1 cellular context compared by ENCODE assay signal in genomic region chr16:86932130-86932982, GRCh38.
TF ChIP-seq lines count a peak whose summit lies in the region.

No MANE protein-coding gene starts in this region.

TF ChIP-seq in HEK293, 187 proteins besides CTCF, POLR2A, EP300 and RAD21 (continued from another document and continues in another):
- TF ChIP-seq ZBTB11 (tag by site-specific recombination; conservative IDR thresholded peaks at IDR 0.05; ENCODE audit: low read depth) (no peak), ZNF701 (tag by site-specific recombination; IDR thresholded peaks at IDR 0.05) (peak; percentile 45; the same call in 1 of the 2 replicates), ZNF169 (tag by site-specific recombination; IDR thresholded peaks at IDR 0.05) (peak; percentile 44; the same call in 1 of the 2 replicates), ZNF391 (tag by site-specific recombination; IDR thresholded peaks at IDR 0.05; ENCODE audit: borderline replicate concordance, low read depth) (no peak), PBX3 (CRISPR knock-in tag; IDR thresholded peaks at IDR 0.05) (no peak), ZNF341 (tag by site-specific recombination; IDR thresholded peaks at IDR 0.05; ENCODE audit: low read depth) (no peak), ZNF791 (tag by site-specific recombination; IDR thresholded peaks at IDR 0.05) (0 out of 2 replicates have a peak, but pooled peaks have one; percentile 12), ZNF549 (tag by site-specific recombination; IDR thresholded peaks at IDR 0.05) (no peak), ZNF530 (tag by site-specific recombination; IDR thresholded peaks at IDR 0.05; ENCODE audit: low read depth) (no peak; the same call in 1 of the 2 replicates), ZNF621 (tag by site-specific recombination; IDR thresholded peaks at IDR 0.05) (peak; percentile 43; the same call in 1 of the 2 replicates), ZBTB48 (tag by site-specific recombination; IDR thresholded peaks at IDR 0.05) (peak; percentile 53; the same call in 1 of the 2 replicates), ZNF24 (tag by site-specific recombination; IDR thresholded peaks at IDR 0.05) (no peak), ZNF677 (tag by site-specific recombination; IDR thresholded peaks at IDR 0.05) (no peak), SP3 (tag by site-specific recombination; IDR thresholded peaks at IDR 0.05) (no peak), TCF7L2 (IDR thresholded peaks at IDR 0.05; ENCODE audit: borderline replicate concordance, low read depth, low read length) (no peak), ZNF843 (tag by site-specific recombination; IDR thresholded peaks at IDR 0.05) (0 out of 2 replicates have a peak, but pooled peaks have one; percentile 0), ZNF37A (tag by site-specific recombination; IDR thresholded peaks at IDR 0.05) (no peak), ZNF785 (tag by site-specific recombination; IDR thresholded peaks at IDR 0.05) (peak; percentile 68; the same call in 1 of the 2 replicates), ZNF76 (tag by site-specific recombination; IDR thresholded peaks at IDR 0.05; ENCODE audit: borderline replicate concordance, low read depth) (no peak), ZNF248 (tag by site-specific recombination; IDR thresholded peaks at IDR 0.05) (no peak), ZNF514 (tag by site-specific recombination; IDR thresholded peaks at IDR 0.05) (no peak; the same call in 1 of the 2 replicates), FEZF1 (tag by site-specific recombination; IDR thresholded peaks at IDR 0.05) (no peak), ZNF623 (tag by site-specific recombination; IDR thresholded peaks at IDR 0.05) (no peak; the same call in 1 of the 2 replicates), ZNF146 (tag by site-specific recombination; IDR thresholded peaks at IDR 0.05) (no peak), PRDM6 (tag by site-specific recombination; IDR thresholded peaks at IDR 0.05) (no peak), ZFHX2 (tag by site-specific recombination; conservative IDR thresholded peaks at IDR 0.05) (peak; percentile 16), ZNF292 (tag by site-specific recombination; IDR thresholded peaks at IDR 0.05; ENCODE audit: borderline replicate concordance, low read depth) (no peak), MEIS1 (CRISPR knock-in tag; IDR thresholded peaks at IDR 0.05; ENCODE audit: borderline replicate concordance) (no peak), ZNF670 (tag by site-specific recombination; IDR thresholded peaks at IDR 0.05; ENCODE audit: low read depth) (no peak), ZNF768 (tag by site-specific recombination; IDR thresholded peaks at IDR 0.05) (no peak), ZNF174 (tag by site-specific recombination; IDR thresholded peaks at IDR 0.05) (no peak), BCL11B (tag by site-specific recombination; IDR thresholded peaks at IDR 0.05; ENCODE audit: low read depth) (no peak), ZSCAN30 (tag by site-specific recombination; IDR thresholded peaks at IDR 0.05) (no peak)
- TF ChIP-seq, protein P1, sequence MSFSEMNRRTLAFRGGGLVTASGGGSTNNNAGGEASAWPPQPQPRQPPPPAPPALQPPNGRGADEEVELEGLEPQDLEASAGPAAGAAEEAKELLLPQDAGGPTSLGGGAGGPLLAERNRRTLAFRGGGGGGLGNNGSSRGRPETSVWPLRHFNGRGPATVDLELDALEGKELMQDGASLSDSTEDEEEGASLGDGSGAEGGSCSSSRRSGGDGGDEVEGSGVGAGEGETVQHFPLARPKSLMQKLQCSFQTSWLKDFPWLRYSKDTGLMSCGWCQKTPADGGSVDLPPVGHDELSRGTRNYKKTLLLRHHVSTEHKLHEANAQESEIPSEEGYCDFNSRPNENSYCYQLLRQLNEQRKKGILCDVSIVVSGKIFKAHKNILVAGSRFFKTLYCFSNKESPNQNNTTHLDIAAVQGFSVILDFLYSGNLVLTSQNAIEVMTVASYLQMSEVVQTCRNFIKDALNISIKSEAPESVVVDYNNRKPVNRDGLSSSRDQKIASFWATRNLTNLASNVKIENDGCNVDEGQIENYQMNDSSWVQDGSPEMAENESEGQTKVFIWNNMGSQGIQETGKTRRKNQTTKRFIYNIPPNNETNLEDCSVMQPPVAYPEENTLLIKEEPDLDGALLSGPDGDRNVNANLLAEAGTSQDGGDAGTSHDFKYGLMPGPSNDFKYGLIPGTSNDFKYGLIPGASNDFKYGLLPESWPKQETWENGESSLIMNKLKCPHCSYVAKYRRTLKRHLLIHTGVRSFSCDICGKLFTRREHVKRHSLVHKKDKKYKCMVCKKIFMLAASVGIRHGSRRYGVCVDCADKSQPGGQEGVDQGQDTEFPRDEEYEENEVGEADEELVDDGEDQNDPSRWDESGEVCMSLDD (tag by site-specific recombination; IDR thresholded peaks at IDR 0.05): no peak
- TF ChIP-seq, protein P2, sequence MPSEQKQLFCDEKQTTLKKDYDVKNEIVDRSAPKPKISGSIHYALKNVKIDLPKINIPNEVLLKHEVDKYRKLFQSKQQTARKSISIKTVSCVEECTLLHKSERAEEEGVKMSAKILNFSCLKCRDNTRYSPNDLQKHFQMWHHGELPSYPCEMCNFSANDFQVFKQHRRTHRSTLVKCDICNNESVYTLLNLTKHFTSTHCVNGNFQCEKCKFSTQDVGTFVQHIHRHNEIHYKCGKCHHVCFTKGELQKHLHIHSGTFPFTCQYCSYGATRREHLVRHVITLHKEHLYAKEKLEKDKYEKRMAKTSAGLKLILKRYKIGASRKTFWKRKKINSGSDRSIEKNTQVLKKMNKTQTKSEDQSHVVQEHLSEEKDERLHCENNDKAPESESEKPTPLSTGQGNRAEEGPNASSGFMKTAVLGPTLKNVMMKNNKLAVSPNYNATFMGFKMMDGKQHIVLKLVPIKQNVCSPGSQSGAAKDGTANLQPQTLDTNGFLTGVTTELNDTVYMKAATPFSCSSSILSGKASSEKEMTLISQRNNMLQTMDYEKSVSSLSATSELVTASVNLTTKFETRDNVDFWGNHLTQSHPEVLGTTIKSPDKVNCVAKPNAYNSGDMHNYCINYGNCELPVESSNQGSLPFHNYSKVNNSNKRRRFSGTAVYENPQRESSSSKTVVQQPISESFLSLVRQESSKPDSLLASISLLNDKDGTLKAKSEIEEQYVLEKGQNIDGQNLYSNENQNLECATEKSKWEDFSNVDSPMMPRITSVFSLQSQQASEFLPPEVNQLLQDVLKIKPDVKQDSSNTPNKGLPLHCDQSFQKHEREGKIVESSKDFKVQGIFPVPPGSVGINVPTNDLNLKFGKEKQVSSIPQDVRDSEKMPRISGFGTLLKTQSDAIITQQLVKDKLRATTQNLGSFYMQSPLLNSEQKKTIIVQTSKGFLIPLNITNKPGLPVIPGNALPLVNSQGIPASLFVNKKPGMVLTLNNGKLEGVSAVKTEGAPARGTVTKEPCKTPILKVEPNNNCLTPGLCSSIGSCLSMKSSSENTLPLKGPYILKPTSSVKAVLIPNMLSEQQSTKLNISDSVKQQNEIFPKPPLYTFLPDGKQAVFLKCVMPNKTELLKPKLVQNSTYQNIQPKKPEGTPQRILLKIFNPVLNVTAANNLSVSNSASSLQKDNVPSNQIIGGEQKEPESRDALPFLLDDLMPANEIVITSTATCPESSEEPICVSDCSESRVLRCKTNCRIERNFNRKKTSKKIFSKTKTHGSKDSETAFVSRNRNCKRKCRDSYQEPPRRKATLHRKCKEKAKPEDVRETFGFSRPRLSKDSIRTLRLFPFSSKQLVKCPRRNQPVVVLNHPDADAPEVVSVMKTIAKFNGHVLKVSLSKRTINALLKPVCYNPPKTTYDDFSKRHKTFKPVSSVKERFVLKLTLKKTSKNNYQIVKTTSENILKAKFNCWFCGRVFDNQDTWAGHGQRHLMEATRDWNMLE (tag by site-specific recombination; conservative IDR thresholded peaks at IDR 0.05; ENCODE audit: low read depth): no peak
- TF ChIP-seq, protein P3, sequence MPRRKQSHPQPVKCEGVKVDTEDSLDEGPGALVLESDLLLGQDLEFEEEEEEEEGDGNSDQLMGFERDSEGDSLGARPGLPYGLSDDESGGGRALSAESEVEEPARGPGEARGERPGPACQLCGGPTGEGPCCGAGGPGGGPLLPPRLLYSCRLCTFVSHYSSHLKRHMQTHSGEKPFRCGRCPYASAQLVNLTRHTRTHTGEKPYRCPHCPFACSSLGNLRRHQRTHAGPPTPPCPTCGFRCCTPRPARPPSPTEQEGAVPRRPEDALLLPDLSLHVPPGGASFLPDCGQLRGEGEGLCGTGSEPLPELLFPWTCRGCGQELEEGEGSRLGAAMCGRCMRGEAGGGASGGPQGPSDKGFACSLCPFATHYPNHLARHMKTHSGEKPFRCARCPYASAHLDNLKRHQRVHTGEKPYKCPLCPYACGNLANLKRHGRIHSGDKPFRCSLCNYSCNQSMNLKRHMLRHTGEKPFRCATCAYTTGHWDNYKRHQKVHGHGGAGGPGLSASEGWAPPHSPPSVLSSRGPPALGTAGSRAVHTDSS (tag by site-specific recombination; IDR thresholded peaks at IDR 0.05): no peak
- TF ChIP-seq, protein P4, sequence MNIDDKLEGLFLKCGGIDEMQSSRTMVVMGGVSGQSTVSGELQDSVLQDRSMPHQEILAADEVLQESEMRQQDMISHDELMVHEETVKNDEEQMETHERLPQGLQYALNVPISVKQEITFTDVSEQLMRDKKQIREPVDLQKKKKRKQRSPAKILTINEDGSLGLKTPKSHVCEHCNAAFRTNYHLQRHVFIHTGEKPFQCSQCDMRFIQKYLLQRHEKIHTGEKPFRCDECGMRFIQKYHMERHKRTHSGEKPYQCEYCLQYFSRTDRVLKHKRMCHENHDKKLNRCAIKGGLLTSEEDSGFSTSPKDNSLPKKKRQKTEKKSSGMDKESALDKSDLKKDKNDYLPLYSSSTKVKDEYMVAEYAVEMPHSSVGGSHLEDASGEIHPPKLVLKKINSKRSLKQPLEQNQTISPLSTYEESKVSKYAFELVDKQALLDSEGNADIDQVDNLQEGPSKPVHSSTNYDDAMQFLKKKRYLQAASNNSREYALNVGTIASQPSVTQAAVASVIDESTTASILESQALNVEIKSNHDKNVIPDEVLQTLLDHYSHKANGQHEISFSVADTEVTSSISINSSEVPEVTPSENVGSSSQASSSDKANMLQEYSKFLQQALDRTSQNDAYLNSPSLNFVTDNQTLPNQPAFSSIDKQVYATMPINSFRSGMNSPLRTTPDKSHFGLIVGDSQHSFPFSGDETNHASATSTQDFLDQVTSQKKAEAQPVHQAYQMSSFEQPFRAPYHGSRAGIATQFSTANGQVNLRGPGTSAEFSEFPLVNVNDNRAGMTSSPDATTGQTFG (tag by site-specific recombination; IDR thresholded peaks at IDR 0.05; ENCODE audit: borderline replicate concordance): peak; percentile 59; the same call in 1 of the 2 replicates
- TF ChIP-seq, protein P5, sequence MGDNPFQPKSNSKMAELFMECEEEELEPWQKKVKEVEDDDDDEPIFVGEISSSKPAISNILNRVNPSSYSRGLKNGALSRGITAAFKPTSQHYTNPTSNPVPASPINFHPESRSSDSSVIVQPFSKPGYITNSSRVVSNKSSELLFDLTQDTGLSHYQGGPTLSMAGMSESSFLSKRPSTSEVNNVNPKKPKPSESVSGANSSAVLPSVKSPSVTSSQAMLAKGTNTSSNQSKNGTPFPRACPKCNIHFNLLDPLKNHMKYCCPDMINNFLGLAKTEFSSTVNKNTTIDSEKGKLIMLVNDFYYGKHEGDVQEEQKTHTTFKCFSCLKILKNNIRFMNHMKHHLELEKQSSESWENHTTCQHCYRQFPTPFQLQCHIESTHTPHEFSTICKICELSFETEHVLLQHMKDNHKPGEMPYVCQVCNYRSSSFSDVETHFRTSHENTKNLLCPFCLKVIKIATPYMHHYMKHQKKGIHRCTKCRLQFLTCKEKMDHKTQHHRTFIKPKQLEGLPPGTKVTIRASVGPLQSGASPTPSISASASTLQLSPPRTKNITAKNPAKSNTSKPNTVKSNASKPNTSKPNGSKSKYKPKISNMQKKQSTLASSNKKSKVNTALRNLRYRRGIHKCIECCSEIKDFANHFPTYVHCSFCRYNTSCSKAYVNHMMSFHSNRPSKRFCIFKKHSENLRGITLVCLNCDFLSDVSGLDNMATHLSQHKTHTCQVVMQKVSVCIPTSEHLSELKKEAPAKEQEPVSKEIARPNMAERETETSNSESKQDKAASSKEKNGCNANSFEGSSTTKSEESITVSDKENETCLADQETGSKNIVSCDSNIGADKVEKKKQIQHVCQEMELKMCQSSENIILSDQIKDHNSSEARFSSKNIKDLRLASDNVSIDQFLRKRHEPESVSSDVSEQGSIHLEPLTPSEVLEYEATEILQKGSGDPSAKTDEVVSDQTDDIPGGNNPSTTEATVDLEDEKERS (tag by site-specific recombination; IDR thresholded peaks at IDR 0.05): no peak
